Comparison of ENCODE assay signal across 12 cellular contexts in genomic region chr3:160331127-160331937, GRCh38.
DNase-seq lines count a peak whose midpoint lies in the region; ATAC-seq, FAIRE-seq and TF ChIP-seq lines count a peak whose summit lies in the region.
"Had no signal": no experiment of that assay in that cellular context is flagged by ENCODE, and none has a peak within 500 bp of the region (broad histone marks: within the 10 kb centered on the region; RNA-seq: fewer than 3 reads in every experiment).

No MANE protein-coding gene starts in this region.

- dilution Hi-C loops in keratinocyte (cut with MboI; ENCODE audit: extremely low pct_ligation_motif_present, low sequenced_read_pairs), result no loop called here

- no peak overlapping the region for H4K5ac ChIP-seq in mesendoderm (ENCODE audit: low read length)

- H3K27ac Mint-ChIP-seq in astrocyte (ENCODE audit: unreplicated experiment), result peak overlapping the region; percentile 99

- no peak overlapping the region for H3K18ac ChIP-seq in mesendoderm (ENCODE audit: low read length)

- no peak overlapping the region for H2BK5ac ChIP-seq in mesendoderm (ENCODE audit: low read length)

- no peak overlapping the region for H3K56ac ChIP-seq in mesendoderm (ENCODE audit: low read length)

- no peaks in the 10 kb centered on the region for H3K27me3 Mint-ChIP-seq in astrocyte (ENCODE audit: low read depth, unreplicated experiment)
- H3K27me3 Mint-ChIP-seq: CD4-positive, CD25-positive, alpha-beta regulatory T cell; central memory CD8-positive, alpha-beta T cell had no signal

- H3K4me1 Mint-ChIP-seq in astrocyte (ENCODE audit: low read depth, unreplicated experiment), result peaks cover 12% of the 10 kb centered on the region
- H3K4me1 Mint-ChIP-seq: central memory CD8-positive, alpha-beta T cell had no signal

- H4K20me1 ChIP-seq in astrocyte (ENCODE audit: insufficient read depth, low read length) (no peaks in the 10 kb centered on the region), keratinocyte (ENCODE audit: control insufficient read depth, extremely low read depth, insufficient read depth, low read length) (no peaks in the 10 kb centered on the region)

- H3K79me1 ChIP-seq in mesendoderm (ENCODE audit: low read length), result no peaks in the 10 kb centered on the region

- H3K23ac ChIP-seq in mesendoderm (ENCODE audit: low read length), result no peak overlapping the region

- DNase-seq in AG08395 (ENCODE audit: low spot score) (peak; percentile 14), HS-5 (ENCODE audit: low read depth) (peak; percentile 58), astrocyte (ENCODE audit: low read depth) (peak; percentile 84), keratinocyte (ENCODE audit: low read depth, low spot score) (no peak), mesendoderm (no peak), Kasumi-1 (lab: John Stamatoyannopoulos, UW) (no peak)
- DNase-seq in activated CD4-positive, alpha-beta T cell treated with anti-CD3 and anti-CD28 coated beads for 1 hour, result no peak
- DNase-seq: CD4-positive, CD25-positive, alpha-beta regulatory T cell; occipital lobe had no signal

- no peak overlapping the region for H2BK120ac ChIP-seq in mesendoderm (ENCODE audit: low read depth, low read length)

- no peaks in the 10 kb centered on the region for H3K36me3 Mint-ChIP-seq in astrocyte (ENCODE audit: low read depth, unreplicated experiment)

- H3K79me2 ChIP-seq in astrocyte (ENCODE audit: insufficient read depth, low read length) (no peaks in the 10 kb centered on the region), keratinocyte (ENCODE audit: control insufficient read depth, insufficient read depth, low read length) (no peaks in the 10 kb centered on the region), mesendoderm (ENCODE audit: control insufficient read depth, insufficient read depth, low read length) (no peaks in the 10 kb centered on the region)

- H3K9ac ChIP-seq in astrocyte (ENCODE audit: low read length) (no peak overlapping the region), keratinocyte (ENCODE audit: control insufficient read depth, extremely low read depth, insufficient read depth, low read length) (no peak overlapping the region), mesendoderm (ENCODE audit: low read length) (no peak overlapping the region)

- H3K4me1 ChIP-seq in astrocyte (ENCODE audit: insufficient read depth, low read length) (peaks cover 9% of the 10 kb centered on the region), keratinocyte (ENCODE audit: control insufficient read depth, extremely low read depth, insufficient read depth, low read length) (peaks cover 8% of the 10 kb centered on the region), mesendoderm (ENCODE audit: control insufficient read depth, low read depth, low read length) (no peaks in the 10 kb centered on the region)

- no peaks in the 10 kb centered on the region for H3K9me1 ChIP-seq in keratinocyte (ENCODE audit: control insufficient read depth, extremely low read depth, insufficient read depth, low read length)

- no peak overlapping the region for H3K4ac ChIP-seq in mesendoderm (ENCODE audit: low read depth, low read length)

- H3K27ac ChIP-seq in astrocyte (ENCODE audit: low read depth, low read length) (peak overlapping the region; percentile 39), keratinocyte (ENCODE audit: control insufficient read depth, insufficient read depth, low read length) (peak overlapping the region; percentile 48), mesendoderm (ENCODE audit: low read depth, low read length) (no peak overlapping the region)

- H3K9me3 Mint-ChIP-seq in astrocyte (ENCODE audit: unreplicated experiment), result no peaks in the 10 kb centered on the region
- H3K9me3 Mint-ChIP-seq: central memory CD8-positive, alpha-beta T cell had no signal

- peak; percentile 83 for FAIRE-seq in astrocyte (lab: Jason Lieb, UNC)
- FAIRE-seq in keratinocyte (lab: Jason Lieb, UNC), result peak; percentile 69
- FAIRE-seq: H1 had no signal

- H2AK5ac ChIP-seq in mesendoderm (ENCODE audit: low read length), result no peak overlapping the region

- no peak overlapping the region for H2BK15ac ChIP-seq in mesendoderm (replicated peaks; ENCODE audit: low read depth)

- H3K9me3 ChIP-seq in astrocyte (ENCODE audit: insufficient read depth, low read depth, low read length) (no peaks in the 10 kb centered on the region), keratinocyte (ENCODE audit: control insufficient read depth, low read depth, low read length) (no peaks in the 10 kb centered on the region)

- ATAC-seq in HG03354 (IDR thresholded peaks at IDR 0.05; ENCODE audit: poor library complexity, severe bottlenecking, unreplicated experiment), result no peak

- H2AFZ ChIP-seq in astrocyte (ENCODE audit: low read depth, low read length) (peak overlapping the region; percentile 30), keratinocyte (ENCODE audit: control insufficient read depth, low read length) (no peak overlapping the region)

- WGBS in mesendoderm (ENCODE audit: extremely low coverage, insufficient coverage, low lambda C conversion rate), result no CpG with 5 or more reads among the region's 3 CpGs

- H3K36me3 ChIP-seq in astrocyte (ENCODE audit: insufficient read depth, low read length) (no peaks in the 10 kb centered on the region), keratinocyte (ENCODE audit: control insufficient read depth in 2 of 2, extremely low read depth in 1 of 2, insufficient read depth in 2 of 2, low read length in 2 of 2) (no peaks in the 10 kb centered on the region), mesendoderm (ENCODE audit: control insufficient read depth, insufficient read depth, low read length) (no peaks in the 10 kb centered on the region)

- H3K27me3 ChIP-seq in astrocyte (ENCODE audit: insufficient read depth, low read length) (no peaks in the 10 kb centered on the region), keratinocyte (ENCODE audit: control insufficient read depth, extremely low read depth, insufficient read depth, low read length) (no peaks in the 10 kb centered on the region), mesendoderm (ENCODE audit: insufficient read depth, low read length, poor library complexity) (no peaks in the 10 kb centered on the region)

- no peak overlapping the region for H4K8ac ChIP-seq in mesendoderm (ENCODE audit: low read depth, low read length)

- no peak for TF ChIP-seq CTCF in astrocyte (IDR thresholded peaks at IDR 0.05; ENCODE audit: insufficient read depth, low read depth, low read length)
- TF ChIP-seq CTCF in keratinocyte (optimal IDR thresholded peaks at IDR 0.05 in 1 of 3, IDR thresholded peaks at IDR 0.05 in 1 of 3, conservative IDR thresholded peaks at IDR 0.05 in 1 of 3; ENCODE audit: extremely low read depth in 1 of 3, insufficient read depth in 2 of 3, low read length in 3 of 3), result no peak

- H3K4me3 Mint-ChIP-seq in astrocyte (ENCODE audit: unreplicated experiment), result no peak overlapping the region
- H3K4me3 Mint-ChIP-seq: CD4-positive, CD25-positive, alpha-beta regulatory T cell; central memory CD8-positive, alpha-beta T cell had no signal

- H3K4me2 ChIP-seq in astrocyte (ENCODE audit: low read length), result peak overlapping the region; percentile 28
- H3K4me2 ChIP-seq in keratinocyte (ENCODE audit: control insufficient read depth, extremely low read depth, insufficient read depth, low read depth, low read length), result peak overlapping the region; percentile 40
- H3K4me2 ChIP-seq in mesendoderm (ENCODE audit: low read length), result no peak overlapping the region

- H3K4me3 ChIP-seq in astrocyte (ENCODE audit: insufficient read depth, low read depth, low read length), result no peak overlapping the region
- H3K4me3 ChIP-seq in keratinocyte (ENCODE audit: control insufficient read depth in 2 of 3, extremely low read depth in 1 of 3, insufficient read depth in 2 of 3, low read depth in 1 of 3, low read length in 3 of 3), result no peak overlapping the region
- H3K4me3 ChIP-seq in mesendoderm (ENCODE audit: low read length), result no peak overlapping the region

Comparison
In these comparisons a context has a peak if more than half of its experiments do, and no peak if none do; other contexts are left out.
1. DNase-seq: peak in AG08395 (single experiment), HS-5 (single experiment) and astrocyte (single experiment); none in keratinocyte (single experiment), mesendoderm (single experiment), Kasumi-1 (0 of 2) and activated CD4-positive, alpha-beta T cell treated with anti-CD3 and anti-CD28 coated beads for 1 hour (single experiment).